In genomic region chr7:151408839-151409554, GRCh38 we compare ENCODE assay signal across 8 cellular contexts. TPM values are rescaled to one million over a fixed set of nuclear protein-coding genes. Genes with fewer than 3 reads are reported as not detected.
DNase-seq lines count a peak whose midpoint lies in the region; ATAC-seq and TF ChIP-seq lines count a peak whose summit lies in the region.

No MANE protein-coding gene starts in this region.

- no peak for TF ChIP-seq CTCF in vagina (IDR thresholded peaks at IDR 0.05)

- intact Hi-C loops in vagina (cut with DNase I): no loop called here

- H3K4me3 ChIP-seq in vagina: peak overlapping the region; percentile 62 to 80

- H3K36me3 Mint-ChIP-seq in central memory CD8-positive, alpha-beta T cell (ENCODE audit: insufficient read depth): peaks cover 33% of the 10 kb centered on the region

- H3K27me3 ChIP-seq in vagina: no peaks in the 10 kb centered on the region

- H3K4me3 Mint-ChIP-seq in central memory CD8-positive, alpha-beta T cell: peak overlapping the region; percentile 69

- peak overlapping the region; percentile 86 for H3K27ac Mint-ChIP-seq in central memory CD8-positive, alpha-beta T cell (ENCODE audit: low read depth)

- no peaks in the 10 kb centered on the region for H3K9me3 Mint-ChIP-seq in central memory CD8-positive, alpha-beta T cell

- TF ChIP-seq POLR2A in vagina (IDR thresholded peaks at IDR 0.05): no peak

- H3K4me1 ChIP-seq in vagina: peaks cover 26% of the 10 kb centered on the region

- peak; percentile 6 for DNase-seq in NCI-H146 (lab: John Stamatoyannopoulos, UW)
- no peak for DNase-seq in NCI-H146 treated with DMSO at 0.1 percent for 48 hours (lab: John Stamatoyannopoulos, UW; ENCODE audit: unreplicated experiment)
- peak; percentile 49 for DNase-seq in RPMI8226
- DNase-seq in central memory CD8-positive, alpha-beta T cell (ENCODE audit: low spot score in 2 of 2): peak; percentile 58 to 87
- peak; percentile 27 for DNase-seq in mucosa of gallbladder (ENCODE audit: low spot score)
- DNase-seq in vagina (ENCODE audit: extremely low spot score in 2 of 2): no peak
- no peak for DNase-seq in NCI-H345 (lab: John Stamatoyannopoulos, UW)
- DNase-seq in NOMO-1 treated with DMSO at 0.1 percent for 48 hours (lab: John Stamatoyannopoulos, UW; ENCODE audit: unreplicated experiment): no peak

- H3K36me3 ChIP-seq in vagina: no peaks in the 10 kb centered on the region

- ATAC-seq in central memory CD8-positive, alpha-beta T cell (replicated peaks; ENCODE audit: extremely low read depth, poor library complexity, severe bottlenecking): peak; percentile 90

- H3K27me3 Mint-ChIP-seq in central memory CD8-positive, alpha-beta T cell: peaks cover 26% of the 10 kb centered on the region

- peaks cover 36% of the 10 kb centered on the region for H3K4me1 Mint-ChIP-seq in central memory CD8-positive, alpha-beta T cell

- peak overlapping the region; percentile 81 for H3K27ac ChIP-seq in vagina

- H3K9me3 ChIP-seq in vagina: no peaks in the 10 kb centered on the region

RNA-seq across cellular contexts. Expression of gene WDR86, which starts 0.8 kb away (rescaled TPM):
- 2.9 TPM for total RNA-seq in mucosa of gallbladder
- total RNA-seq in vagina: 19.4 TPM

RNA-seq across cellular contexts. Expression of gene CRYGN, which starts 30.9 kb away (rescaled TPM):
- total RNA-seq in mucosa of gallbladder (0.43 TPM), vagina (not detected)

Comparison
In these comparisons a context has a peak if more than half of its experiments do, and no peak if none do; other contexts are left out.
1. DNase-seq: peak in NCI-H146 (single experiment), RPMI8226 (single experiment), central memory CD8-positive, alpha-beta T cell (2 of 2) and mucosa of gallbladder (single experiment); none in NCI-H146 treated with DMSO at 0.1 percent for 48 hours (single experiment), vagina (0 of 2), NCI-H345 (single experiment) and NOMO-1 treated with DMSO at 0.1 percent for 48 hours (single experiment).